Comparison of ENCODE assay signal across 8 cellular contexts in genomic region chr1:192476802-192477298, GRCh38.
DNase-seq lines count a peak whose midpoint lies in the region; ATAC-seq, FAIRE-seq and TF ChIP-seq lines count a peak whose summit lies in the region.

No MANE protein-coding gene starts in this region.

- ATAC-seq in GM19328 (IDR thresholded peaks at IDR 0.05; ENCODE audit: unreplicated experiment) (peak; percentile 46), HG03460 (IDR thresholded peaks at IDR 0.05; ENCODE audit: unreplicated experiment) (peak; percentile 49), GM12878 (peak; percentile 86), sciatic nerve (peak; percentile 57)

- no peaks in the 10 kb centered on the region for H3K79me2 ChIP-seq in GM12878 (ENCODE audit: control insufficient read depth, insufficient read depth, low read length)

- RAD21 ChIA-PET in GM12878 (lab: Charles Lee; ENCODE audit: unreplicated experiment): interaction anchor here (0.6 to 4.6 kb wide), 25 partner anchors 13 to 646 kb away, joined by 3 to 174 read pairs (median 7); partner anchors contain the start of genes GLRX2 and RGS2

- FAIRE-seq in GM12878 (lab: Jason Lieb, UNC): no peak

- SMC1A ChIA-PET in GM12878 (lab: Charles Lee; ENCODE audit: uncharacterized antibody, unreplicated experiment): interaction anchor here (0.8 to 6.9 kb wide), 35 partner anchors 10 to 860 kb away, joined by 3 to 255 read pairs (median 6); partner anchors contain the start of genes CDC73 and RGS2

- H3K4me1 ChIP-seq in GM12878 (ENCODE audit: control insufficient read depth, insufficient read depth, low read length): no peaks in the 10 kb centered on the region
- H3K4me1 ChIP-seq in CD8-positive, alpha-beta memory T cell (ENCODE audit: insufficient read depth, low read length): no peaks in the 10 kb centered on the region

- no peak for TF ChIP-seq RAD21 in GM12878 (IDR thresholded peaks at IDR 0.05; ENCODE audit: insufficient read depth, low read depth, low read length)

- no TSS peak for BruUV-seq in GM12878 (replicated peaks; lab: Mats Ljungman, UMichigan)

- H3K9ac ChIP-seq in GM12878 (ENCODE audit: control insufficient read depth, insufficient read depth, low read length): no peak overlapping the region

- no peak overlapping the region for H3K4me2 ChIP-seq in GM12878 (ENCODE audit: control insufficient read depth, insufficient read depth)

- TF ChIP-seq POLR2A in GM12878 (IDR thresholded peaks at IDR 0.05; ENCODE audit: low read depth, low read length): no peak

- DNase-seq in CD14-positive monocyte (ENCODE audit: low spot score) (peak; percentile 64), GM12878 (ENCODE audit: low read depth, low spot score) (peak; percentile 34), sciatic nerve (ENCODE audit: low spot score) (no peak), NCI-H1694 treated with DMSO at 0.1 percent for 48 hours (lab: John Stamatoyannopoulos, UW) (no peak), COLO829 (ENCODE audit: low spot score) (no peak)
- DNase-seq in CD8-positive, alpha-beta memory T cell: no peak

- TF ChIP-seq CTCF in CD14-positive monocyte (IDR thresholded peaks at IDR 0.05) (no peak), GM12878 (IDR thresholded peaks at IDR 0.05 in 2 of 3, conservative IDR thresholded peaks at IDR 0.05 in 1 of 3; ENCODE audit: control insufficient read depth in 2 of 3, extremely low read depth in 1 of 3, insufficient read depth in 1 of 3, low read depth in 3 of 3, low read length in 3 of 3) (no peak)

- POLR2A ChIA-PET in GM12878 (lab: Charles Lee): interaction anchor here (0.6 to 0.7 kb wide), 2 partner anchors 78 to 109 kb away, joined by 3 read pairs; no protein-coding TSS in a partner anchor
- POLR2A ChIA-PET in CD8-positive, alpha-beta memory T cell (lab: Charles Lee): no interaction called here

- no peak overlapping the region for H3K27ac ChIP-seq in GM12878 (ENCODE audit: control insufficient read depth, insufficient read depth)
- no peak overlapping the region for H3K27ac ChIP-seq in CD8-positive, alpha-beta memory T cell (ENCODE audit: low read depth, low read length)

- CTCF ChIA-PET in GM12878 (lab: Yijun Ruan, JAX): interaction anchor here (0.5 to 7.5 kb wide), 36 partner anchors 13 to 1039 kb away, joined by 3 to 211 read pairs (median 5); partner anchors contain the start of genes RGS2, RO60 and UCHL5
- CTCF ChIA-PET in CD8-positive, alpha-beta memory T cell (lab: Charles Lee): interaction anchor here (1.1 to 5.2 kb wide), 9 partner anchors 26 to 188 kb away, joined by 3 to 53 read pairs (median 6); no protein-coding TSS in a partner anchor

- peaks cover 2% of the 10 kb centered on the region; the same call in 1 of the 3 replicates for H3K9me3 ChIP-seq in GM12878 (replicated peaks; ENCODE audit: control insufficient read depth, insufficient read depth, low read length)
- no peaks in the 10 kb centered on the region for H3K9me3 ChIP-seq in CD8-positive, alpha-beta memory T cell (ENCODE audit: low read length)

- in situ Hi-C loops in GM12878 (cut with MboI): loop anchor here (5.0 kb wide), 2 partner anchors 35 to 130 kb away; no protein-coding TSS in a partner anchor

- no peaks in the 10 kb centered on the region for H3K27me3 ChIP-seq in GM12878 (replicated peaks in 1 of 2; ENCODE audit: control insufficient read depth in 2 of 2, insufficient read depth in 2 of 2, low read length in 1 of 2)
- no peaks in the 10 kb centered on the region for H3K27me3 ChIP-seq in CD8-positive, alpha-beta memory T cell (ENCODE audit: insufficient read depth, low read length, poor library complexity, severe bottlenecking)

- H3K36me3 ChIP-seq in GM12878 (ENCODE audit: control insufficient read depth in 2 of 2, insufficient read depth in 2 of 2, low read length in 1 of 2): no peaks in the 10 kb centered on the region
- no peaks in the 10 kb centered on the region for H3K36me3 ChIP-seq in CD8-positive, alpha-beta memory T cell (ENCODE audit: insufficient read depth, low read length)

- no peak overlapping the region for H2AFZ ChIP-seq in GM12878 (ENCODE audit: control insufficient read depth, low read depth, low read length)

- no peaks in the 10 kb centered on the region for H4K20me1 ChIP-seq in GM12878 (ENCODE audit: control insufficient read depth, insufficient read depth)

- intact Hi-C loops in CD14-positive monocyte (cut with micrococcal nuclease) (loop anchor here (2.0 to 10.0 kb wide), 6 partner anchors 40 to 578 kb away; partner anchors contain the start of genes RGS2 (in 1 of the 2), RO60 (in 1 of the 2) and UCHL5 (in 1 of the 2)), GM12878 (cut with micrococcal nuclease; ENCODE audit: unreplicated experiment) (loop anchor here (1.0 to 2.0 kb wide), 4 partner anchors 76 to 326 kb away; no protein-coding TSS in a partner anchor), sciatic nerve (cut with DNase I) (loop anchor here (10.0 kb wide), 3 partner anchors 108 to 548 kb away; no protein-coding TSS in a partner anchor)

- no peak; a peak in 1 of 4 replicates for TF ChIP-seq EP300 in GM12878 (IDR thresholded peaks at IDR 0.05; ENCODE audit: borderline replicate concordance in 1 of 2, control insufficient read depth in 1 of 2, low read depth in 2 of 2, low read length in 2 of 2)

- peaks cover 0 to 5% (median 3%) of the 10 kb centered on the region in 3 donors for H3K27me3 Mint-ChIP-seq in CD14-positive monocyte (ENCODE audit: low read depth in 3 of 3)
- H3K27me3 Mint-ChIP-seq in CD8-positive, alpha-beta memory T cell: peaks cover 2 to 7% of the 10 kb centered on the region in 2 donors

- no peak overlapping the region for H3K4me3 ChIP-seq in GM12878
- no peak overlapping the region for H3K4me3 ChIP-seq in CD8-positive, alpha-beta memory T cell (ENCODE audit: low read length)

- H3K36me3 Mint-ChIP-seq in CD14-positive monocyte: no peaks in the 10 kb centered on the region
- no peaks in the 10 kb centered on the region for H3K36me3 Mint-ChIP-seq in CD8-positive, alpha-beta memory T cell

- H3K9me3 Mint-ChIP-seq in CD14-positive monocyte: no peaks in the 10 kb centered on the region
- no peaks in the 10 kb centered on the region for H3K9me3 Mint-ChIP-seq in CD8-positive, alpha-beta memory T cell

- peak overlapping the region in 6 of 7 donors; percentile 17 to 87 (median 78) for H3K27ac Mint-ChIP-seq in CD14-positive monocyte
- H3K27ac Mint-ChIP-seq in CD8-positive, alpha-beta memory T cell: no peak overlapping the region

- peaks cover 5% of the 10 kb centered on the region for H3K4me1 Mint-ChIP-seq in CD14-positive monocyte
- no peaks in the 10 kb centered on the region for H3K4me1 Mint-ChIP-seq in CD8-positive, alpha-beta memory T cell

- H3K4me3 Mint-ChIP-seq in CD14-positive monocyte: no peak overlapping the region
- H3K4me3 Mint-ChIP-seq in CD8-positive, alpha-beta memory T cell: no peak overlapping the region

- 29% methylated on average over 12 of the region's 12 CpGs for WGBS in GM12878 (ENCODE audit: insufficient coverage, insufficient replicate concordance, low lambda C conversion rate, missing lambda C conversion rate)

TF ChIP-seq in GM12878, 131 proteins besides CTCF, POLR2A, EP300 and RAD21 (continues in another document):
- no peak for TF ChIP-seq CEBPB (IDR thresholded peaks at IDR 0.05; ENCODE audit: borderline replicate concordance in 1 of 2, low read depth in 2 of 2, low read length in 2 of 2)
- TF ChIP-seq KAT2A (conservative IDR thresholded peaks at IDR 0.05; ENCODE audit: control insufficient read depth, low read depth, low read length): no peak
- TF ChIP-seq, protein P1, sequence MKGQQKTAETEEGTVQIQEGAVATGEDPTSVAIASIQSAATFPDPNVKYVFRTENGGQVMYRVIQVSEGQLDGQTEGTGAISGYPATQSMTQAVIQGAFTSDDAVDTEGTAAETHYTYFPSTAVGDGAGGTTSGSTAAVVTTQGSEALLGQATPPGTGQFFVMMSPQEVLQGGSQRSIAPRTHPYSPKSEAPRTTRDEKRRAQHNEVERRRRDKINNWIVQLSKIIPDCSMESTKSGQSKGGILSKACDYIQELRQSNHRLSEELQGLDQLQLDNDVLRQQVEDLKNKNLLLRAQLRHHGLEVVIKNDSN (IDR thresholded peaks at IDR 0.05; ENCODE audit: borderline replicate concordance, extremely low read length, insufficient read depth, low read depth, low read length): no peak
- TF ChIP-seq NFIC (IDR thresholded peaks at IDR 0.05; ENCODE audit: low read depth, low read length): no peak
- TF ChIP-seq PAX5 (IDR thresholded peaks at IDR 0.05; ENCODE audit: borderline replicate concordance, low read depth, low read length): no peak
- TF ChIP-seq BMI1 (IDR thresholded peaks at IDR 0.05; ENCODE audit: borderline replicate concordance): no peak
- no peak for TF ChIP-seq YBX1 (IDR thresholded peaks at IDR 0.05)
- TF ChIP-seq, protein P2, sequence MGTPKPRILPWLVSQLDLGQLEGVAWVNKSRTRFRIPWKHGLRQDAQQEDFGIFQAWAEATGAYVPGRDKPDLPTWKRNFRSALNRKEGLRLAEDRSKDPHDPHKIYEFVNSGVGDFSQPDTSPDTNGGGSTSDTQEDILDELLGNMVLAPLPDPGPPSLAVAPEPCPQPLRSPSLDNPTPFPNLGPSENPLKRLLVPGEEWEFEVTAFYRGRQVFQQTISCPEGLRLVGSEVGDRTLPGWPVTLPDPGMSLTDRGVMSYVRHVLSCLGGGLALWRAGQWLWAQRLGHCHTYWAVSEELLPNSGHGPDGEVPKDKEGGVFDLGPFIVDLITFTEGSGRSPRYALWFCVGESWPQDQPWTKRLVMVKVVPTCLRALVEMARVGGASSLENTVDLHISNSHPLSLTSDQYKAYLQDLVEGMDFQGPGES (IDR thresholded peaks at IDR 0.05): no peak

Comparison
In these comparisons a context has a peak if more than half of its experiments do, and no peak if none do; other contexts are left out.
1. DNase-seq: peak in CD14-positive monocyte (single experiment) and GM12878 (single experiment); none in sciatic nerve (single experiment), CD8-positive, alpha-beta memory T cell (0 of 5), NCI-H1694 treated with DMSO at 0.1 percent for 48 hours (single experiment) and COLO829 (single experiment).
2. H3K27ac Mint-ChIP-seq: peak in CD14-positive monocyte (6 of 7); none in CD8-positive, alpha-beta memory T cell (0 of 8).
3. Peak in every context shown above with its lines, with median percentiles within 50 percentile points of each other: ATAC-seq.